In the genomic region with DNA sequence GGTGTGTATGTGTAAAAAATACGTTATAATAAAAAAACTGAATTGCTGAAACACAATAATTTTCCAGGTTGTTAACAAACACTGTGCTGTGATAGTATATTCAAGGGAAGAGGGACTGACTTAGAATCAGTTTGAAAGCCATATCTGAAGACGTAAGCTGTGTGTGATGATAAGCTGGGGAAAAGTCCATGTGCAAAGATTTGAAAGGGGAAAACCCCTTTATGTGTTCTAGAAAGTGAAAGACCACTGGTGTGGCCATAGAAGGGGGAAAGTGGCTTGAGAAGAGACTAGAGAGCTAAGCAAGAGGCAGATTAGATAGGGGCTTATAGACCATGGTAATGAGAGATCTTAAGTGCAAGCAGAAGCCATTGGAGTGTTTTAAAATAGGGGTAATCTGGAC, we compare ENCODE assay signal across 39 cellular contexts.
"Had no signal": no experiment of that assay in that cellular context is flagged by ENCODE, and none has a peak within 500 bp of the region (broad histone marks: within the 10 kb centered on the region; RNA-seq: fewer than 3 reads in every experiment).

No MANE protein-coding gene starts in this region.

- H3K27ac ChIP-seq: ascending aorta, cardiac muscle cell, VCaP had no signal

- H3K4me1 ChIP-seq: ascending aorta had no signal

- H3K9me3 Mint-ChIP-seq: activated B cell treated with CpG ODN at 0.5 μM for 24 hours; activated CD4-positive, alpha-beta memory T cell treated with anti-CD3 and anti-CD28 coated beads for 36 hours; activated CD4-positive, alpha-beta T cell treated with anti-CD3 and anti-CD28 coated beads, Interleukin-2, amount 10 ng/mL, durations not matched to agents 24 days and 14 days; activated CD8-positive, alpha-beta T cell treated with anti-CD3 and anti-CD28 coated beads for 36 hours; activated naive CD4-positive, alpha-beta T cell treated with anti-CD3 and anti-CD28 coated beads, Interleukin-2, amount 10 ng/mL, durations not matched to agents 7 days and 5 days; activated naive CD4-positive, alpha-beta T cell treated with anti-CD3 and anti-CD28 coated beads, Interleukin-2, amount 50 U/mL, for 24 hours; activated naive CD8-positive, alpha-beta T cell treated with anti-CD3 and anti-CD28 coated beads, Interleukin-2, amount 10 ng/mL, durations not matched to agents 7 days and 5 days; activated naive CD8-positive, alpha-beta T cell treated with anti-CD3 and anti-CD28 coated beads, Interleukin-2, amount 50 U/mL, for 24 hours; activated T-cell treated with anti-CD3 and anti-CD28 coated beads, Interleukin-2, amount 50 U/mL, for 4 hours; activated T-cell treated with anti-CD3 and anti-CD28 coated beads, Interleukin-2, amount 50 U/mL, for 72 hours; activated T-helper 1 cell treated with anti-CD3 and anti-CD28 coated beads, Interleukin-12 subunit alpha, Interleukin-12 subunit beta, Interleukin-2, Interleukin-4 antibody, amounts not matched to agents 30 ng/mL and 10 ng/mL and 1 ng/mL, durations not matched to agents 14 hours and 24 hours and 36 hours; brain; central memory CD8-positive, alpha-beta T cell; T-helper 1 cell treated with Interleukin-12 subunit alpha and Interleukin-12 subunit beta and Interleukin-4 antibody, amounts not matched to agents 30 μg/mL and 1 μg/mL, for 36 hours; T-helper 2 cell treated with Interferon-gamma antibody and Interleukin-4, amounts not matched to agents 5 μg/mL and 100 μg/mL, for 36 hours had no signal

- H3K9me3 ChIP-seq: ascending aorta had no signal

- H3K4me3 Mint-ChIP-seq: activated B cell treated with CpG ODN at 0.5 μM for 24 hours; activated CD4-positive, alpha-beta memory T cell treated with anti-CD3 and anti-CD28 coated beads for 36 hours; activated CD4-positive, alpha-beta T cell treated with anti-CD3 and anti-CD28 coated beads, Interleukin-2, amount 10 ng/mL, durations not matched to agents 24 days and 14 days; activated CD8-positive, alpha-beta T cell treated with anti-CD3 and anti-CD28 coated beads for 36 hours; activated naive CD4-positive, alpha-beta T cell treated with anti-CD3 and anti-CD28 coated beads, Interleukin-2, amount 10 ng/mL, durations not matched to agents 7 days and 5 days; activated naive CD4-positive, alpha-beta T cell treated with anti-CD3 and anti-CD28 coated beads, Interleukin-2, amount 50 U/mL, for 24 hours; activated naive CD8-positive, alpha-beta T cell; activated naive CD8-positive, alpha-beta T cell treated with anti-CD3 and anti-CD28 coated beads, Interleukin-2, amount 10 ng/mL, durations not matched to agents 7 days and 5 days; activated naive CD8-positive, alpha-beta T cell treated with anti-CD3 and anti-CD28 coated beads, Interleukin-2, amount 50 U/mL, for 24 hours; activated T-cell treated with anti-CD3 and anti-CD28 coated beads, Interleukin-2, amount 50 U/mL, for 4 hours; activated T-cell treated with anti-CD3 and anti-CD28 coated beads, Interleukin-2, amount 50 U/mL, for 72 hours; activated T-helper 1 cell treated with anti-CD3 and anti-CD28 coated beads, Interleukin-12 subunit alpha, Interleukin-12 subunit beta, Interleukin-2, Interleukin-4 antibody, amounts not matched to agents 30 ng/mL and 10 ng/mL and 1 ng/mL, durations not matched to agents 14 hours and 24 hours and 36 hours; activated T-helper 17 cell treated with anti-CD3 and anti-CD28 coated beads, Interleukin-2, amount 50 U/mL, for 72 hours; brain; central memory CD8-positive, alpha-beta T cell; T-helper 1 cell treated with Interleukin-12 subunit alpha and Interleukin-12 subunit beta and Interleukin-4 antibody, amounts not matched to agents 30 μg/mL and 1 μg/mL, for 36 hours; T-helper 2 cell treated with Interferon-gamma antibody and Interleukin-4, amounts not matched to agents 5 μg/mL and 100 μg/mL, for 36 hours had no signal

- H3K27me3 ChIP-seq: ascending aorta, cardiac muscle cell had no signal

- H3K4me3 ChIP-seq: ascending aorta, cardiac muscle cell had no signal

- FAIRE-seq: bronchial epithelial cell, TTC549 had no signal

- DNase-seq: activated B cell treated with CpG ODN at 0.5 μM for 24 hours; activated CD4-positive, alpha-beta memory T cell treated with anti-CD3 and anti-CD28 coated beads for 36 hours; activated CD4-positive, alpha-beta T cell treated with anti-CD3 and anti-CD28 coated beads for 4 hours; activated CD4-positive, alpha-beta T cell treated with anti-CD3 and anti-CD28 coated beads, Interleukin-2, amount 10 ng/mL, durations not matched to agents 24 days and 14 days; activated CD4-positive, alpha-beta T cell treated with anti-CD3 and anti-CD28 coated beads, Interleukin-2, amount 50 U/mL, for 1 hour; activated CD4-positive, alpha-beta T cell treated with anti-CD3 and anti-CD28 coated beads, Interleukin-2, amount 50 U/mL, for 4 hours; activated CD4-positive, CD25-positive, alpha-beta regulatory T cell treated with anti-CD3 and anti-CD28 coated beads, Interleukin-2, amount 50 U/mL, for 72 hours; activated CD8-positive, alpha-beta memory T cell treated with anti-CD3 and anti-CD28 coated beads, Interleukin-2, amount 50 U/mL, for 4 hours; activated CD8-positive, alpha-beta T cell treated with anti-CD3 and anti-CD28 coated beads for 36 hours; activated effector memory CD4-positive, alpha-beta T cell treated with anti-CD3 and anti-CD28 coated beads, Interleukin-2, amount 50 U/mL, for 16 hours; activated gamma-delta T cell treated with Interleukin-2 at 50 U/mL for 16 hours; activated naive CD4-positive, alpha-beta T cell treated with anti-CD3 and anti-CD28 coated beads, Interleukin-2, amount 10 ng/mL, durations not matched to agents 7 days and 5 days; activated naive CD4-positive, alpha-beta T cell treated with Interleukin-2 at 50 U/mL for 16 hours; activated naive CD8-positive, alpha-beta T cell treated with anti-CD3 and anti-CD28 coated beads, Interleukin-2, amount 10 ng/mL, durations not matched to agents 7 days and 5 days; activated naive CD8-positive, alpha-beta T cell treated with anti-CD3 and anti-CD28 coated beads, Interleukin-2, amount 50 U/mL, for 24 hours; activated T-cell treated with anti-CD3 and anti-CD28 coated beads for 4 hours; activated T-cell treated with anti-CD3 and anti-CD28 coated beads, Interleukin-2, amount 50 U/mL, for 1 hour; activated T-cell treated with anti-CD3 and anti-CD28 coated beads, Interleukin-2, amount 50 U/mL, for 4 hours; activated T-cell treated with anti-CD3 and anti-CD28 coated beads, Interleukin-2, amount 50 U/mL, for 72 hours; amygdala; anterior cingulate cortex; caudate nucleus; cerebellar nuclear complex; T-helper 1 cell; T-helper 2 cell; T-helper 9 cell had no signal

- H3K36me3 ChIP-seq: ascending aorta, cardiac muscle cell had no signal

- H3K27ac Mint-ChIP-seq: activated B cell treated with CpG ODN at 0.5 μM for 24 hours; activated CD4-positive, alpha-beta memory T cell treated with anti-CD3 and anti-CD28 coated beads for 36 hours; activated CD4-positive, alpha-beta T cell treated with anti-CD3 and anti-CD28 coated beads, Interleukin-2, amount 10 ng/mL, durations not matched to agents 24 days and 14 days; activated CD8-positive, alpha-beta T cell treated with anti-CD3 and anti-CD28 coated beads for 36 hours; activated naive CD4-positive, alpha-beta T cell treated with anti-CD3 and anti-CD28 coated beads, Interleukin-2, amount 10 ng/mL, durations not matched to agents 7 days and 5 days; activated naive CD4-positive, alpha-beta T cell treated with anti-CD3 and anti-CD28 coated beads, Interleukin-2, amount 50 U/mL, for 24 hours; activated naive CD8-positive, alpha-beta T cell; activated naive CD8-positive, alpha-beta T cell treated with anti-CD3 and anti-CD28 coated beads, Interleukin-2, amount 10 ng/mL, durations not matched to agents 7 days and 5 days; activated naive CD8-positive, alpha-beta T cell treated with anti-CD3 and anti-CD28 coated beads, Interleukin-2, amount 50 U/mL, for 24 hours; activated T-cell treated with anti-CD3 and anti-CD28 coated beads, Interleukin-2, amount 50 U/mL, for 72 hours; activated T-helper 1 cell treated with anti-CD3 and anti-CD28 coated beads, Interleukin-12 subunit alpha, Interleukin-12 subunit beta, Interleukin-2, Interleukin-4 antibody, amounts not matched to agents 30 ng/mL and 10 ng/mL and 1 ng/mL, durations not matched to agents 14 hours and 24 hours and 36 hours; activated T-helper 17 cell treated with anti-CD3 and anti-CD28 coated beads, Interleukin-2, amount 50 U/mL, for 72 hours; brain; T-helper 1 cell treated with Interleukin-12 subunit alpha and Interleukin-12 subunit beta and Interleukin-4 antibody, amounts not matched to agents 30 μg/mL and 1 μg/mL, for 36 hours; T-helper 2 cell treated with Interferon-gamma antibody and Interleukin-4, amounts not matched to agents 5 μg/mL and 100 μg/mL, for 36 hours had no signal

- H3K36me3 Mint-ChIP-seq: activated CD4-positive, alpha-beta memory T cell treated with anti-CD3 and anti-CD28 coated beads for 36 hours; activated naive CD4-positive, alpha-beta T cell treated with anti-CD3 and anti-CD28 coated beads, Interleukin-2, amount 10 ng/mL, durations not matched to agents 7 days and 5 days; activated naive CD4-positive, alpha-beta T cell treated with anti-CD3 and anti-CD28 coated beads, Interleukin-2, amount 50 U/mL, for 24 hours; activated naive CD8-positive, alpha-beta T cell; activated naive CD8-positive, alpha-beta T cell treated with anti-CD3 and anti-CD28 coated beads, Interleukin-2, amount 10 ng/mL, durations not matched to agents 7 days and 5 days; brain had no signal

- H3K4me1 Mint-ChIP-seq: activated B cell treated with CpG ODN at 0.5 μM for 24 hours; activated CD4-positive, alpha-beta T cell treated with anti-CD3 and anti-CD28 coated beads, Interleukin-2, amount 10 ng/mL, durations not matched to agents 24 days and 14 days; activated naive CD4-positive, alpha-beta T cell treated with anti-CD3 and anti-CD28 coated beads, Interleukin-2, amount 10 ng/mL, durations not matched to agents 7 days and 5 days; activated naive CD4-positive, alpha-beta T cell treated with anti-CD3 and anti-CD28 coated beads, Interleukin-2, amount 50 U/mL, for 24 hours; activated naive CD8-positive, alpha-beta T cell treated with anti-CD3 and anti-CD28 coated beads, Interleukin-2, amount 10 ng/mL, durations not matched to agents 7 days and 5 days; activated naive CD8-positive, alpha-beta T cell treated with anti-CD3 and anti-CD28 coated beads, Interleukin-2, amount 50 U/mL, for 24 hours; activated T-helper 17 cell treated with anti-CD3 and anti-CD28 coated beads, Interleukin-2, amount 50 U/mL, for 72 hours; brain; central memory CD8-positive, alpha-beta T cell had no signal

- H3K27me3 Mint-ChIP-seq: activated CD4-positive, alpha-beta memory T cell treated with anti-CD3 and anti-CD28 coated beads for 36 hours; activated naive CD4-positive, alpha-beta T cell treated with anti-CD3 and anti-CD28 coated beads, Interleukin-2, amount 10 ng/mL, durations not matched to agents 7 days and 5 days had no signal

- ATAC-seq: activated CD8-positive, alpha-beta T cell treated with anti-CD3 and anti-CD28 coated beads for 36 hours; activated naive CD8-positive, alpha-beta T cell treated with anti-CD3 and anti-CD28 coated beads, Interleukin-2, amount 50 U/mL, for 24 hours; activated T-cell treated with anti-CD3 and anti-CD28 coated beads, Interleukin-2, amount 50 U/mL, for 4 hours; activated T-cell treated with anti-CD3 and anti-CD28 coated beads, Interleukin-2, amount 50 U/mL, for 72 hours; activated T-helper 17 cell treated with anti-CD3 and anti-CD28 coated beads, Interleukin-2, amount 50 U/mL, for 72 hours had no signal
